Comparison of ENCODE assay signal across 9 cellular contexts in genomic region chrX:39819921-39820849, GRCh38.
DNase-seq lines count a peak whose midpoint lies in the region; ATAC-seq and TF ChIP-seq lines count a peak whose summit lies in the region.
"Had no signal": no experiment of that assay in that cellular context is flagged by ENCODE, and none has a peak within 500 bp of the region (broad histone marks: within the 10 kb centered on the region; RNA-seq: fewer than 3 reads in every experiment).

No MANE protein-coding gene starts in this region.

- ATAC-seq in HG03565 (IDR thresholded peaks at IDR 0.05; ENCODE audit: unreplicated experiment): no peak

- H3K4me1 ChIP-seq in thyroid gland: peaks cover 0 to 7% of the 10 kb centered on the region in 2 donors

- H3K27me3 ChIP-seq in thyroid gland: no peaks in the 10 kb centered on the region

- intact Hi-C loops in activated T-helper 2 cell treated with anti-CD3 and anti-CD28 coated beads, Interferon-gamma antibody, Interleukin-2, Interleukin-4, amounts not matched to agents 10 μg/mL and 5 μg/mL and 100 μg/mL, durations not matched to agents 14 hours and 24 hours and 36 hours (cut with micrococcal nuclease): loop anchor here (5.0 to 10.0 kb wide), 7 partner anchors 48 to 347 kb away; partner anchors contain the start of gene BCOR
- intact Hi-C loops in thyroid gland (cut with DNase I): loop anchor here (10.0 kb wide), 2 partner anchors 335 to 445 kb away; no protein-coding TSS in a partner anchor

- H3K9me3 Mint-ChIP-seq in activated naive CD8-positive, alpha-beta T cell (ENCODE audit: low read depth): no peaks in the 10 kb centered on the region
- no peaks in the 10 kb centered on the region for H3K9me3 Mint-ChIP-seq in activated naive CD8-positive, alpha-beta T cell treated with anti-CD3 and anti-CD28 coated beads for 36 hours
- peaks cover 4% of the 10 kb centered on the region for H3K9me3 Mint-ChIP-seq in activated T-helper 2 cell treated with anti-CD3 and anti-CD28 coated beads, Interferon-gamma antibody, Interleukin-2, Interleukin-4, amounts not matched to agents 10 μg/mL and 5 μg/mL and 100 μg/mL, durations not matched to agents 14 hours and 24 hours and 36 hours
- peaks cover 0 to 1% (median 0%) of the 10 kb centered on the region in 6 donors for H3K9me3 Mint-ChIP-seq in immature natural killer cell

- H3K4me3 ChIP-seq in thyroid gland (replicated peaks in 1 of 3): no peak overlapping the region

- no peaks in the 10 kb centered on the region for H3K36me3 ChIP-seq in thyroid gland

- in situ Hi-C loops in GM13976 (cut with MboI; ENCODE audit: low sequenced_read_pairs, unreplicated experiment): no loop called here

- no peaks in the 10 kb centered on the region for H3K9me3 ChIP-seq in thyroid gland

- WGBS in thyroid gland, 2 donors: 38 to 46% methylated on average over 13 to 16 of the region's 34 CpGs

- H3K27ac Mint-ChIP-seq in activated naive CD8-positive, alpha-beta T cell: no peak overlapping the region
- H3K27ac Mint-ChIP-seq in activated naive CD8-positive, alpha-beta T cell treated with anti-CD3 and anti-CD28 coated beads for 36 hours: no peak overlapping the region
- H3K27ac Mint-ChIP-seq in activated T-helper 2 cell treated with anti-CD3 and anti-CD28 coated beads, Interferon-gamma antibody, Interleukin-2, Interleukin-4, amounts not matched to agents 10 μg/mL and 5 μg/mL and 100 μg/mL, durations not matched to agents 14 hours and 24 hours and 36 hours: no peak overlapping the region
- no peak overlapping the region for H3K27ac Mint-ChIP-seq in immature natural killer cell

- H3K36me3 Mint-ChIP-seq in activated naive CD8-positive, alpha-beta T cell: no peaks in the 10 kb centered on the region
- H3K36me3 Mint-ChIP-seq in activated naive CD8-positive, alpha-beta T cell treated with anti-CD3 and anti-CD28 coated beads for 36 hours: no peaks in the 10 kb centered on the region
- peaks cover 4% of the 10 kb centered on the region for H3K36me3 Mint-ChIP-seq in activated T-helper 2 cell treated with anti-CD3 and anti-CD28 coated beads, Interferon-gamma antibody, Interleukin-2, Interleukin-4, amounts not matched to agents 10 μg/mL and 5 μg/mL and 100 μg/mL, durations not matched to agents 14 hours and 24 hours and 36 hours (ENCODE audit: low read depth)
- peaks cover 0 to 4% (median 0%) of the 10 kb centered on the region in 3 donors for H3K36me3 Mint-ChIP-seq in immature natural killer cell

- H3K27me3 Mint-ChIP-seq in activated naive CD8-positive, alpha-beta T cell: no peaks in the 10 kb centered on the region
- peaks cover 11% of the 10 kb centered on the region for H3K27me3 Mint-ChIP-seq in activated naive CD8-positive, alpha-beta T cell treated with anti-CD3 and anti-CD28 coated beads for 36 hours
- peaks cover 2% of the 10 kb centered on the region for H3K27me3 Mint-ChIP-seq in activated T-helper 2 cell treated with anti-CD3 and anti-CD28 coated beads, Interferon-gamma antibody, Interleukin-2, Interleukin-4, amounts not matched to agents 10 μg/mL and 5 μg/mL and 100 μg/mL, durations not matched to agents 14 hours and 24 hours and 36 hours (ENCODE audit: low read depth)
- peaks cover 5 to 16% (median 14%) of the 10 kb centered on the region in 3 donors for H3K27me3 Mint-ChIP-seq in immature natural killer cell (ENCODE audit: low read depth in 3 of 3)

- TF ChIP-seq CTCF in thyroid gland (IDR thresholded peaks at IDR 0.05) (no peak), GM13976 (IDR thresholded peaks at IDR 0.05; ENCODE audit: borderline replicate concordance, control extremely low read depth, extremely low read depth, insufficient read depth, missing control alignments) (no peak)

- peak overlapping the region; percentile 19 to 68 (median 40) for H3K27ac ChIP-seq in thyroid gland

- TF ChIP-seq POLR2A in thyroid gland (IDR thresholded peaks at IDR 0.05): peak in 1 of 2 donors; percentile 38

- H3K4me1 Mint-ChIP-seq in activated naive CD8-positive, alpha-beta T cell (ENCODE audit: low read depth): peaks cover 16% of the 10 kb centered on the region
- H3K4me1 Mint-ChIP-seq in activated naive CD8-positive, alpha-beta T cell treated with anti-CD3 and anti-CD28 coated beads for 36 hours: peaks cover 23% of the 10 kb centered on the region
- H3K4me1 Mint-ChIP-seq in activated T-helper 2 cell treated with anti-CD3 and anti-CD28 coated beads, Interferon-gamma antibody, Interleukin-2, Interleukin-4, amounts not matched to agents 10 μg/mL and 5 μg/mL and 100 μg/mL, durations not matched to agents 14 hours and 24 hours and 36 hours (ENCODE audit: low read depth): peaks cover 28% of the 10 kb centered on the region
- peaks cover 5 to 10% of the 10 kb centered on the region in 2 donors for H3K4me1 Mint-ChIP-seq in immature natural killer cell

- DNase-seq in activated naive CD8-positive, alpha-beta T cell treated with anti-CD3 and anti-CD28 coated beads for 36 hours: no peak
- DNase-seq in activated T-helper 2 cell treated with anti-CD3 and anti-CD28 coated beads, Interferon-gamma antibody, Interleukin-2, Interleukin-4, amounts not matched to agents 10 μg/mL and 5 μg/mL and 100 μg/mL, durations not matched to agents 14 hours and 24 hours and 36 hours (ENCODE audit: low spot score): no peak
- DNase-seq in immature natural killer cell (no peak), thyroid gland (peak; percentile 49 to 52), GM13976 (ENCODE audit: low spot score) (no peak), LoVo (ENCODE audit: low spot score) (no peak)
- DNase-seq: DMS153 had no signal

- H3K4me3 Mint-ChIP-seq in activated naive CD8-positive, alpha-beta T cell: peak overlapping the region; percentile 54
- H3K4me3 Mint-ChIP-seq in activated naive CD8-positive, alpha-beta T cell treated with anti-CD3 and anti-CD28 coated beads for 36 hours: no peak overlapping the region
- H3K4me3 Mint-ChIP-seq in activated T-helper 2 cell treated with anti-CD3 and anti-CD28 coated beads, Interferon-gamma antibody, Interleukin-2, Interleukin-4, amounts not matched to agents 10 μg/mL and 5 μg/mL and 100 μg/mL, durations not matched to agents 14 hours and 24 hours and 36 hours (ENCODE audit: low read depth): peak overlapping the region; percentile 55
- peak overlapping the region in 4 of 5 donors; percentile 33 to 64 (median 47) for H3K4me3 Mint-ChIP-seq in immature natural killer cell

Comparison
In these comparisons a context has a peak if more than half of its experiments do, and no peak if none do; other contexts are left out.
1. DNase-seq: peak in thyroid gland (2 of 2); none in activated naive CD8-positive, alpha-beta T cell treated with anti-CD3 and anti-CD28 coated beads for 36 hours (single experiment), activated T-helper 2 cell treated with anti-CD3 and anti-CD28 coated beads, Interferon-gamma antibody, Interleukin-2, Interleukin-4, amounts not matched to agents 10 μg/mL and 5 μg/mL and 100 μg/mL, durations not matched to agents 14 hours and 24 hours and 36 hours (single experiment), immature natural killer cell (0 of 3), GM13976 (single experiment) and LoVo (single experiment).